1 cellular context compared by ENCODE assay signal in the genomic region with DNA sequence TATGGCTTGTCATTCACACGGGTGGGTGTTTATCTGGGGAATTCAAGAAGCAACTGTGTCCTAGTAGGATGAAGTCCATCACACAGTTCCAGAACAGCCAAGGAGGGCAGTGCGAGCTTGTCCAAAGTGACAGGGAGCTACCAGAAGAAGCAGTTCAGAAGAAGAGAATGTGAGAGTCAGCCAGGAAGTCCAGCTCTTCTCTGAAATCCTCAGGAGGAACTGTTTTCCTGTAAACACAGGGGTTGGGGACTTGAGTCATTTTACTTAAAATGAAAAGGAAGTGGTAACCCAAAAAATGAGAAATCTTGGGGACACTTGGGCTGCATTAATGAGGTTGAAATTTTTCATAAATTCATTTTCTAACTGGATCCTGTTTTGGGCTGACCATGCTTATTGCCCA.
A peak's percentile ranks its signal among the peaks of the same experiment; 100 is the strongest.
TF ChIP-seq lines count a peak whose summit lies in the region.

No MANE protein-coding gene starts in this region.

TF ChIP-seq in GM12878, 131 proteins besides CTCF, POLR2A, EP300 and RAD21:
- peak; percentile 54 for TF ChIP-seq RUNX3 (IDR thresholded peaks at IDR 0.05; ENCODE audit: low read length)
- TF ChIP-seq, protein P1, sequence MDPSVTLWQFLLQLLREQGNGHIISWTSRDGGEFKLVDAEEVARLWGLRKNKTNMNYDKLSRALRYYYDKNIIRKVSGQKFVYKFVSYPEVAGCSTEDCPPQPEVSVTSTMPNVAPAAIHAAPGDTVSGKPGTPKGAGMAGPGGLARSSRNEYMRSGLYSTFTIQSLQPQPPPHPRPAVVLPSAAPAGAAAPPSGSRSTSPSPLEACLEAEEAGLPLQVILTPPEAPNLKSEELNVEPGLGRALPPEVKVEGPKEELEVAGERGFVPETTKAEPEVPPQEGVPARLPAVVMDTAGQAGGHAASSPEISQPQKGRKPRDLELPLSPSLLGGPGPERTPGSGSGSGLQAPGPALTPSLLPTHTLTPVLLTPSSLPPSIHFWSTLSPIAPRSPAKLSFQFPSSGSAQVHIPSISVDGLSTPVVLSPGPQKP (IDR thresholded peaks at IDR 0.05; ENCODE audit: low read depth, low read length): no peak
- TF ChIP-seq TCF3 (IDR thresholded peaks at IDR 0.05; ENCODE audit: borderline replicate concordance, insufficient read depth, low read depth, low read length): no peak
- TF ChIP-seq, protein P2, sequence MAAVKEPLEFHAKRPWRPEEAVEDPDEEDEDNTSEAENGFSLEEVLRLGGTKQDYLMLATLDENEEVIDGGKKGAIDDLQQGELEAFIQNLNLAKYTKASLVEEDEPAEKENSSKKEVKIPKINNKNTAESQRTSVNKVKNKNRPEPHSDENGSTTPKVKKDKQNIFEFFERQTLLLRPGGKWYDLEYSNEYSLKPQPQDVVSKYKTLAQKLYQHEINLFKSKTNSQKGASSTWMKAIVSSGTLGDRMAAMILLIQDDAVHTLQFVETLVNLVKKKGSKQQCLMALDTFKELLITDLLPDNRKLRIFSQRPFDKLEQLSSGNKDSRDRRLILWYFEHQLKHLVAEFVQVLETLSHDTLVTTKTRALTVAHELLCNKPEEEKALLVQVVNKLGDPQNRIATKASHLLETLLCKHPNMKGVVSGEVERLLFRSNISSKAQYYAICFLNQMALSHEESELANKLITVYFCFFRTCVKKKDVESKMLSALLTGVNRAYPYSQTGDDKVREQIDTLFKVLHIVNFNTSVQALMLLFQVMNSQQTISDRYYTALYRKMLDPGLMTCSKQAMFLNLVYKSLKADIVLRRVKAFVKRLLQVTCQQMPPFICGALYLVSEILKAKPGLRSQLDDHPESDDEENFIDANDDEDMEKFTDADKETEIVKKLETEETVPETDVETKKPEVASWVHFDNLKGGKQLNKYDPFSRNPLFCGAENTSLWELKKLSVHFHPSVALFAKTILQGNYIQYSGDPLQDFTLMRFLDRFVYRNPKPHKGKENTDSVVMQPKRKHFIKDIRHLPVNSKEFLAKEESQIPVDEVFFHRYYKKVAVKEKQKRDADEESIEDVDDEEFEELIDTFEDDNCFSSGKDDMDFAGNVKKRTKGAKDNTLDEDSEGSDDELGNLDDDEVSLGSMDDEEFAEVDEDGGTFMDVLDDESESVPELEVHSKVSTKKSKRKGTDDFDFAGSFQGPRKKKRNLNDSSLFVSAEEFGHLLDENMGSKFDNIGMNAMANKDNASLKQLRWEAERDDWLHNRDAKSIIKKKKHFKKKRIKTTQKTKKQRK (IDR thresholded peaks at IDR 0.05; ENCODE audit: low read depth, low read length): no peak
TF ChIP-seq in GM12878: peak in this region for 1.
